In the genomic region with DNA sequence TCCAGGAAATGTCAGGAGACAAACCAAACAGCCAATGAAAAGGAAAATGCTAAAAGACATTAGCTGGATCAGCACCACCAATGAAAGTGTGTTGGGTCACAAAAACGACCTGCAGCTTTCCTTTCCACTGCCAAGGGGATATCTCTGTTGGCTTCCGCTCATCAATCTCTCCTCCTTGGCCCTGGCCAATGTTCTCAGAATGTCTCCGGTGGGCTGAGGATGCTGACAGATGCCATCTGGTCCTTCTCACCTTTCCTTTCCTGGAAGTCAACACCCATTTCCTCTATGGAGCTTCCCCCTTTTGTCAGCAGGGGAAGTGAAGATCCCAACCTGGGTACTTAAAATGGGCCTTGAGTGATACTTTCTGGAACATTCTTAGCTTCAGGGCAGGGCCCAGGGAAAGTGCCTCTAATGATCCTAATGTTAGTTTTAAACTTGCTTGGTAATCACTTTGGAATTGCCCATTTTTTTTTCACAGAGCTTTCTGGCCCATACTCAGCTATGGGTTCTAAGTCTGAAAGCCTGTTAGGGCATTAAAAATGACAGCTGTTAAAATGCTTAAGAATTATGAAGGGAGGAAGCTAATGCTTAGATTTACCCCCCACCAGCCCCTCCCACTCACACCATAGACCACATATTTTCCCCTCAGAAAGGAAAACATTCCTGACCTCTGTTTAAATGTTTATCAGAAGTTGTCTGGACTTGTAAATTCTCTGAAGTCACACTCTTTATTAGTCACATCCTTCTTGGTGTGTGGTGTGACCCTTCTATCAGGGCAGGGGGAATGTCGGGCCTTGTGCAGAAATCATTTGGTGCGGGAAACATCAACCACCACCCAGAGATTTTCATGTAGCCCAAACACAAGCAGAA, we compare ENCODE assay signal across 9 cellular contexts. TPM values are rescaled to one million over a fixed set of nuclear protein-coding genes. Genes with fewer than 3 reads are reported as not detected.
DNase-seq lines count a peak whose midpoint lies in the region; ATAC-seq and TF ChIP-seq lines count a peak whose summit lies in the region.
"Had no signal": no experiment of that assay in that cellular context is flagged by ENCODE, and none has a peak within 500 bp of the region (broad histone marks: within the 10 kb centered on the region; RNA-seq: fewer than 3 reads in every experiment).

No MANE protein-coding gene starts in this region.

- peaks cover 34 to 61% of the 10 kb centered on the region in 2 experiments for H3K79me1 ChIP-seq in IMR-90 (ENCODE audit: low read depth in 1 of 2, low read length in 2 of 2)

- ATAC-seq in IMR-90 (ENCODE audit: low read depth) (peak; percentile 83), lower lobe of right lung (peak; percentile 56 to 61), GM19397 (IDR thresholded peaks at IDR 0.05; ENCODE audit: unreplicated experiment) (no peak)
- ATAC-seq in activated CD4-positive, alpha-beta T cell treated with anti-CD3 and anti-CD28 coated beads for 36 hours = no peak

- peak; percentile 98 for DNase-seq in IMR-90
- peak; percentile 75 for DNase-seq in dedifferentiated amniotic fluid mesenchymal stem cell (ENCODE audit: extremely low spot score)
- no peak for DNase-seq in lower lobe of right lung
- DNase-seq in tibial nerve (ENCODE audit: low spot score in 2 of 2) = no peak
- no peak for DNase-seq in activated CD4-positive, alpha-beta T cell treated with anti-CD3 and anti-CD28 coated beads for 36 hours
- DNase-seq in iPS-NIHi7 (ENCODE audit: extremely low spot score) = no peak
- DNase-seq in NCI-H82 (lab: John Stamatoyannopoulos, UW) = no peak
- DNase-seq: NCI-H2029 treated with DMSO at 0.1 percent for 48 hours had no signal

- peak in 1 of 2 donors; percentile 24 for TF ChIP-seq EP300 in tibial nerve (IDR thresholded peaks at IDR 0.05)

- H2BK20ac ChIP-seq in IMR-90 (ENCODE audit: low read depth, low read length) = peak overlapping the region; percentile 99

- no peaks in the 10 kb centered on the region for H4K20me1 ChIP-seq in IMR-90 (ENCODE audit: insufficient read depth, low read length)

- intact Hi-C loops in IMR-90 (cut with micrococcal nuclease) (loop anchor here (1.0 to 2.0 kb wide), 3 partner anchors 16 to 29 kb away; a partner anchor contains a TSS), lower lobe of right lung (cut with DNase I) (no loop called here)
- intact Hi-C loops in activated CD4-positive, alpha-beta T cell treated with anti-CD3 and anti-CD28 coated beads for 36 hours (cut with DNase I, micrococcal nuclease) = no loop called here

- peak overlapping the region; percentile 85 to 95 for H4K8ac ChIP-seq in IMR-90 (ENCODE audit: low read depth in 2 of 2, low read length in 2 of 2)

- peak overlapping the region; percentile 98 for H3K23ac ChIP-seq in IMR-90 (ENCODE audit: low read depth, low read length)

- H3K4me2 ChIP-seq in IMR-90 (ENCODE audit: low read depth, low read length) = peak overlapping the region; percentile 65

- H2BK15ac ChIP-seq in IMR-90 (ENCODE audit: low read depth, low read length) = peak overlapping the region; percentile 89; the same call in 2 of the 3 replicates

- peaks cover 9% of the 10 kb centered on the region for H3K27me3 Mint-ChIP-seq in activated CD4-positive, alpha-beta T cell treated with anti-CD3 and anti-CD28 coated beads for 36 hours

- H4K5ac ChIP-seq in IMR-90 (ENCODE audit: low read depth, low read length) = peak overlapping the region; percentile 92

- H3K27ac ChIP-seq in IMR-90 (ENCODE audit: insufficient read depth, low read length) (peak overlapping the region; percentile 91), lower lobe of right lung (peak overlapping the region; percentile 66), tibial nerve (peak overlapping the region in 3 of 4 donors; percentile 56 to 81 (median 70))

- 0 out of 2 replicates have a peak, but pooled peaks have one; percentile 25 for TF ChIP-seq RAD21 in IMR-90 (IDR thresholded peaks at IDR 0.05; ENCODE audit: low read length)

- WGBS in IMR-90 (ENCODE audit: extremely low coverage in 2 of 2, insufficient read length in 1 of 2), 2 experiments = 70% methylated on average over 2 of the region's 5 CpGs; no CpG with 5 or more reads in 1 of the 2 experiments
- 50 to 53% methylated on average over 5 of the region's 5 CpGs for WGBS in tibial nerve, 2 donors

- peak overlapping the region; percentile 38 for H2AFZ ChIP-seq in IMR-90 (replicated peaks; ENCODE audit: low read length, poor library complexity)

- no TSS peak for BruUV-seq in IMR-90 (replicated peaks; lab: Mats Ljungman, UMichigan)

- H3K9me3 ChIP-seq in IMR-90 (ENCODE audit: control insufficient read depth, insufficient read depth, low read length) (no peaks in the 10 kb centered on the region), lower lobe of right lung (no peaks in the 10 kb centered on the region), tibial nerve (peaks cover 0 to 2% (median 0%) of the 10 kb centered on the region in 4 donors)

- peak overlapping the region; percentile 11 for H2AK9ac ChIP-seq in IMR-90 (replicated peaks; ENCODE audit: low read depth, low read length, poor library complexity)

- H3K4me3 Mint-ChIP-seq in activated CD4-positive, alpha-beta T cell treated with anti-CD3 and anti-CD28 coated beads for 36 hours = no peak overlapping the region

- peak overlapping the region; percentile 94 for H2BK5ac ChIP-seq in IMR-90 (ENCODE audit: low read depth, low read length, poor library complexity, severe bottlenecking)

- dilution Hi-C loops in IMR-90 (cut with HindIII; ENCODE audit: low sequenced_read_pairs, unreplicated experiment) = no loop called here

- CTCF ChIA-PET in IMR-90 (lab: Yijun Ruan, JAX) = interaction anchor here (0.8 to 1.1 kb wide), 2 partner anchors 43 to 123 kb away, joined by 3 read pairs; no protein-coding TSS in a partner anchor
- CTCF ChIA-PET in activated CD4-positive, alpha-beta T cell treated with anti-CD3 and anti-CD28 coated beads for 36 hours (lab: Charles Lee) = interaction anchor here (0.7 kb wide), 2 partner anchors 9 to 1355 kb away, joined by 3 read pairs; no protein-coding TSS in a partner anchor

- H3K14ac ChIP-seq in IMR-90 (replicated peaks; ENCODE audit: low read depth, low read length) = peak overlapping the region; percentile 93

- H3K56ac ChIP-seq in IMR-90 (ENCODE audit: extremely low read depth, insufficient read depth, low read length) = peak overlapping the region; percentile 88

- no peaks in the 10 kb centered on the region; the same call in 1 of the 2 replicates for H3K36me3 ChIP-seq in IMR-90 (ENCODE audit: control insufficient read depth, insufficient read depth, low read length)
- H3K36me3 ChIP-seq in lower lobe of right lung = no peaks in the 10 kb centered on the region
- H3K36me3 ChIP-seq in tibial nerve = no peaks in the 10 kb centered on the region

- no peaks in the 10 kb centered on the region for H3K27me3 ChIP-seq in IMR-90 (ENCODE audit: control insufficient read depth, insufficient read depth, low read length)
- no peaks in the 10 kb centered on the region for H3K27me3 ChIP-seq in lower lobe of right lung (ENCODE audit: low read depth)
- no peaks in the 10 kb centered on the region for H3K27me3 ChIP-seq in tibial nerve

- peak overlapping the region; percentile 98 for H4K91ac ChIP-seq in IMR-90 (ENCODE audit: insufficient read depth, low read depth, low read length)

- peak overlapping the region; percentile 32 for H3K9ac ChIP-seq in IMR-90 (ENCODE audit: low read depth, low read length)

- no peak for TF ChIP-seq POLR2A in IMR-90 (IDR thresholded peaks at IDR 0.05; ENCODE audit: low read depth, low read length)
- no peak for TF ChIP-seq POLR2A in tibial nerve (IDR thresholded peaks at IDR 0.05)

- TF ChIP-seq CTCF in IMR-90 (conservative IDR thresholded peaks at IDR 0.05; ENCODE audit: low read depth, low read length) (no peak), lower lobe of right lung (IDR thresholded peaks at IDR 0.05) (no peak), tibial nerve (IDR thresholded peaks at IDR 0.05) (no peak)

- no peak overlapping the region for H3K27ac Mint-ChIP-seq in activated CD4-positive, alpha-beta T cell treated with anti-CD3 and anti-CD28 coated beads for 36 hours

- H3K36me3 Mint-ChIP-seq in activated CD4-positive, alpha-beta T cell treated with anti-CD3 and anti-CD28 coated beads for 36 hours (ENCODE audit: low read depth) = no peaks in the 10 kb centered on the region

- peak overlapping the region; percentile 99 for H2BK120ac ChIP-seq in IMR-90 (ENCODE audit: low read depth, low read length)

- in situ Hi-C loops in IMR-90 (cut with MboI; ENCODE audit: low sequenced_read_pairs) = no loop called here

- H3K4ac ChIP-seq in IMR-90 (ENCODE audit: low read depth, low read length) = peak overlapping the region; percentile 99

- H3K18ac ChIP-seq in IMR-90 (ENCODE audit: low read depth, low read length) = peak overlapping the region; percentile 83

- H2AK5ac ChIP-seq in IMR-90 (ENCODE audit: low read depth, low read length) = peak overlapping the region; percentile 98

- H3K4me3 ChIP-seq in IMR-90 (ENCODE audit: insufficient read depth, low read depth, low read length) (no peak overlapping the region), lower lobe of right lung (no peak overlapping the region), tibial nerve (no peak overlapping the region)

- peaks cover 20% of the 10 kb centered on the region for H3K9me1 ChIP-seq in IMR-90 (ENCODE audit: insufficient read depth, low read length)

- no peaks in the 10 kb centered on the region for H3K4me1 Mint-ChIP-seq in activated CD4-positive, alpha-beta T cell treated with anti-CD3 and anti-CD28 coated beads for 36 hours

- H3K4me1 ChIP-seq in IMR-90 (ENCODE audit: control insufficient read depth, insufficient read depth, low read length) (peaks cover 23% of the 10 kb centered on the region), lower lobe of right lung (peaks cover 26% of the 10 kb centered on the region), tibial nerve (peaks cover 0 to 62% (median 20%) of the 10 kb centered on the region in 4 donors)

- no peaks in the 10 kb centered on the region for H3K9me3 Mint-ChIP-seq in activated CD4-positive, alpha-beta T cell treated with anti-CD3 and anti-CD28 coated beads for 36 hours (ENCODE audit: low read depth)

- POLR2A ChIA-PET in IMR-90 (lab: Charles Lee; ENCODE audit: unreplicated experiment) = interaction anchor here (0.7 to 1.6 kb wide), 4 partner anchors 16 to 37 kb away, joined by 3 to 5 read pairs (median 4); no protein-coding TSS in a partner anchor
- POLR2A ChIA-PET in activated CD4-positive, alpha-beta T cell treated with anti-CD3 and anti-CD28 coated beads for 36 hours (lab: Charles Lee) = no interaction called here

TF ChIP-seq in IMR-90, 13 proteins besides CTCF, POLR2A, EP300 and RAD21 (continues in another document):
- TF ChIP-seq BHLHE40 (IDR thresholded peaks at IDR 0.05; ENCODE audit: low read depth, low read length) = peak; percentile 82
- peak; percentile 82 for TF ChIP-seq MAZ (IDR thresholded peaks at IDR 0.05; ENCODE audit: borderline replicate concordance, low read depth, low read length)
- no peak; the same call in 1 of the 2 replicates for TF ChIP-seq CEBPB (IDR thresholded peaks at IDR 0.05; ENCODE audit: low read depth, low read length)

RNA-seq across cellular contexts. Expression of a gene that starts 29.2 kb away (rescaled TPM):
- total RNA-seq in IMR-90 (2012; rRNA removed) (33.2 and 34.2 TPM in 2 replicates), lower lobe of right lung (322 TPM), tibial nerve (1,000 to 10,000 TPM; 1,415 to 3,184 (median 2,179) TPM)
- 267 and 338 TPM in 2 replicates for polyA plus RNA-seq in IMR-90 (2012; rRNA removed)
- polyA plus RNA-seq in IMR-90 (2012; cell fraction: cytosol; rRNA removed) = 354 and 595 TPM in 2 replicates
- 197 and 320 TPM in 2 replicates for polyA plus RNA-seq in IMR-90 (2012; cell fraction: nucleus; rRNA removed; ENCODE audit: low replicate concordance)
- not detected for total RNA-seq in activated CD4-positive, alpha-beta T cell treated with anti-CD3 and anti-CD28 coated beads for 36 hours

Comparison
In these comparisons a context has a peak if more than half of its experiments do, and no peak if none do; other contexts are left out.
1. ATAC-seq: peak in IMR-90 (single experiment) and lower lobe of right lung (2 of 2); none in GM19397 (single experiment) and activated CD4-positive, alpha-beta T cell treated with anti-CD3 and anti-CD28 coated beads for 36 hours (single experiment).
2. DNase-seq: peak in IMR-90 (single experiment) and dedifferentiated amniotic fluid mesenchymal stem cell (single experiment); none in lower lobe of right lung (single experiment), tibial nerve (0 of 2), activated CD4-positive, alpha-beta T cell treated with anti-CD3 and anti-CD28 coated beads for 36 hours (single experiment), iPS-NIHi7 (single experiment) and NCI-H82 (single experiment).
3. RNA of a gene that starts 29.2 kb away (total RNA-seq): 1,415 to 3,184 TPM in tibial nerve, 322 TPM in lower lobe of right lung (single experiment) and 33.2 to 34.2 TPM in IMR-90; not detected in activated CD4-positive, alpha-beta T cell treated with anti-CD3 and anti-CD28 coated beads for 36 hours; every median in the first group is over 10 times any median in the second.
4. Peak in every context shown above with its lines, with median percentiles within 50 percentile points of each other: H3K27ac ChIP-seq.